In genomic region chr7:6106140-6106904, GRCh38 we compare ENCODE assay signal across 1 cellular context.
TF ChIP-seq lines count a peak whose summit lies in the region.

No MANE protein-coding gene starts in this region.

TF ChIP-seq in HepG2, 621 proteins besides CTCF, POLR2A, EP300 and RAD21 (continued from another document and continues in another):
- TF ChIP-seq, protein P1, sequence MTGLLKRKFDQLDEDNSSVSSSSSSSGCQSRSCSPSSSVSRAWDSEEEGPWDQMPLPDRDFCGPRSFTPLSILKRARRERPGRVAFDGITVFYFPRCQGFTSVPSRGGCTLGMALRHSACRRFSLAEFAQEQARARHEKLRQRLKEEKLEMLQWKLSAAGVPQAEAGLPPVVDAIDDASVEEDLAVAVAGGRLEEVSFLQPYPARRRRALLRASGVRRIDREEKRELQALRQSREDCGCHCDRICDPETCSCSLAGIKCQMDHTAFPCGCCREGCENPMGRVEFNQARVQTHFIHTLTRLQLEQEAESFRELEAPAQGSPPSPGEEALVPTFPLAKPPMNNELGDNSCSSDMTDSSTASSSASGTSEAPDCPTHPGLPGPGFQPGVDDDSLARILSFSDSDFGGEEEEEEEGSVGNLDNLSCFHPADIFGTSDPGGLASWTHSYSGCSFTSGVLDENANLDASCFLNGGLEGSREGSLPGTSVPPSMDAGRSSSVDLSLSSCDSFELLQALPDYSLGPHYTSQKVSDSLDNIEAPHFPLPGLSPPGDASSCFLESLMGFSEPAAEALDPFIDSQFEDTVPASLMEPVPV (CRISPR knock-in tag; IDR thresholded peaks at IDR 0.05): no peak
- TF ChIP-seq POLR2G (IDR thresholded peaks at IDR 0.05; ENCODE audit: low read depth, low read length) (no peak), TERF1 (CRISPR knock-in tag; IDR thresholded peaks at IDR 0.05) (no peak), PHF21A (CRISPR knock-in tag; IDR thresholded peaks at IDR 0.05) (no peak), ZNF207 (IDR thresholded peaks at IDR 0.05; ENCODE audit: borderline replicate concordance) (no peak), SALL1 (CRISPR knock-in tag; IDR thresholded peaks at IDR 0.05) (peak; percentile 25; the same call in 1 of the 2 replicates), SMAD3 (CRISPR knock-in tag; IDR thresholded peaks at IDR 0.05) (peak; percentile 59; the same call in 1 of the 2 replicates), JDP2 (CRISPR knock-in tag; IDR thresholded peaks at IDR 0.05; ENCODE audit: borderline replicate concordance) (no peak), DDIT3 (CRISPR knock-in tag; IDR thresholded peaks at IDR 0.05) (no peak), ZNF510 (CRISPR knock-in tag; IDR thresholded peaks at IDR 0.05; ENCODE audit: low read depth) (no peak), NRL (CRISPR knock-in tag; IDR thresholded peaks at IDR 0.05; ENCODE audit: borderline replicate concordance) (no peak), SPEN (CRISPR knock-in tag; IDR thresholded peaks at IDR 0.05; ENCODE audit: low read depth) (no peak), PRPF4 (IDR thresholded peaks at IDR 0.05; ENCODE audit: low read depth, low read length, poor library complexity, severe bottlenecking) (no peak), ATF5 (CRISPR knock-in tag; IDR thresholded peaks at IDR 0.05; ENCODE audit: low read depth) (no peak), ZNF337 (CRISPR knock-in tag; IDR thresholded peaks at IDR 0.05; ENCODE audit: borderline replicate concordance, low read depth) (no peak), ZNF556 (CRISPR knock-in tag; IDR thresholded peaks at IDR 0.05; ENCODE audit: borderline replicate concordance) (no peak), ZNF280B (CRISPR knock-in tag; IDR thresholded peaks at IDR 0.05; ENCODE audit: borderline replicate concordance) (no peak), ZNF501 (CRISPR knock-in tag; IDR thresholded peaks at IDR 0.05) (no peak), THYN1 (CRISPR knock-in tag; IDR thresholded peaks at IDR 0.05; ENCODE audit: borderline replicate concordance, low read depth) (no peak), CENPT (CRISPR knock-in tag; IDR thresholded peaks at IDR 0.05; ENCODE audit: low read depth) (no peak), ZSCAN12 (CRISPR knock-in tag; IDR thresholded peaks at IDR 0.05) (no peak), TEAD2 (CRISPR knock-in tag; IDR thresholded peaks at IDR 0.05) (no peak), ZNF766 (CRISPR knock-in tag; IDR thresholded peaks at IDR 0.05; ENCODE audit: borderline replicate concordance) (no peak), ZNF407 (CRISPR knock-in tag; IDR thresholded peaks at IDR 0.05; ENCODE audit: not compliant biosample characterization) (no peak), DNMT3B (CRISPR knock-in tag; conservative IDR thresholded peaks at IDR 0.05) (no peak), ZNF224 (CRISPR knock-in tag; IDR thresholded peaks at IDR 0.05) (no peak), ZNF362 (CRISPR knock-in tag; IDR thresholded peaks at IDR 0.05; ENCODE audit: borderline replicate concordance) (peak; percentile 95), ZNF703 (CRISPR knock-in tag; IDR thresholded peaks at IDR 0.05; ENCODE audit: borderline replicate concordance) (no peak), JUNB (CRISPR knock-in tag; IDR thresholded peaks at IDR 0.05; ENCODE audit: borderline replicate concordance) (no peak), XBP1 (CRISPR knock-in tag; IDR thresholded peaks at IDR 0.05) (no peak), RBAK (CRISPR knock-in tag; IDR thresholded peaks at IDR 0.05) (no peak), MTF1 (CRISPR knock-in tag; IDR thresholded peaks at IDR 0.05) (no peak), HOXA9 (CRISPR knock-in tag; IDR thresholded peaks at IDR 0.05; ENCODE audit: borderline replicate concordance) (no peak)
- TF ChIP-seq, protein P2, sequence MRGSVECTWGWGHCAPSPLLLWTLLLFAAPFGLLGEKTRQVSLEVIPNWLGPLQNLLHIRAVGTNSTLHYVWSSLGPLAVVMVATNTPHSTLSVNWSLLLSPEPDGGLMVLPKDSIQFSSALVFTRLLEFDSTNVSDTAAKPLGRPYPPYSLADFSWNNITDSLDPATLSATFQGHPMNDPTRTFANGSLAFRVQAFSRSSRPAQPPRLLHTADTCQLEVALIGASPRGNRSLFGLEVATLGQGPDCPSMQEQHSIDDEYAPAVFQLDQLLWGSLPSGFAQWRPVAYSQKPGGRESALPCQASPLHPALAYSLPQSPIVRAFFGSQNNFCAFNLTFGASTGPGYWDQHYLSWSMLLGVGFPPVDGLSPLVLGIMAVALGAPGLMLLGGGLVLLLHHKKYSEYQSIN (CRISPR knock-in tag; IDR thresholded peaks at IDR 0.05; ENCODE audit: borderline replicate concordance): no peak
- TF ChIP-seq, protein P3, sequence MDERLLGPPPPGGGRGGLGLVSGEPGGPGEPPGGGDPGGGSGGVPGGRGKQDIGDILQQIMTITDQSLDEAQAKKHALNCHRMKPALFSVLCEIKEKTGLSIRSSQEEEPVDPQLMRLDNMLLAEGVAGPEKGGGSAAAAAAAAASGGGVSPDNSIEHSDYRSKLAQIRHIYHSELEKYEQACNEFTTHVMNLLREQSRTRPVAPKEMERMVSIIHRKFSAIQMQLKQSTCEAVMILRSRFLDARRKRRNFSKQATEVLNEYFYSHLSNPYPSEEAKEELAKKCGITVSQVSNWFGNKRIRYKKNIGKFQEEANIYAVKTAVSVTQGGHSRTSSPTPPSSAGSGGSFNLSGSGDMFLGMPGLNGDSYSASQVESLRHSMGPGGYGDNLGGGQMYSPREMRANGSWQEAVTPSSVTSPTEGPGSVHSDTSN (CRISPR knock-in tag; IDR thresholded peaks at IDR 0.05): no peak
- TF ChIP-seq, protein P4, sequence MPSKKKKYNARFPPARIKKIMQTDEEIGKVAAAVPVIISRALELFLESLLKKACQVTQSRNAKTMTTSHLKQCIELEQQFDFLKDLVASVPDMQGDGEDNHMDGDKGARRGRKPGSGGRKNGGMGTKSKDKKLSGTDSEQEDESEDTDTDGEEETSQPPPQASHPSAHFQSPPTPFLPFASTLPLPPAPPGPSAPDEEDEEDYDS (CRISPR knock-in tag; IDR thresholded peaks at IDR 0.05): 0 out of 2 replicates have a peak, but pooled peaks have one; percentile 11
- TF ChIP-seq, protein P5, sequence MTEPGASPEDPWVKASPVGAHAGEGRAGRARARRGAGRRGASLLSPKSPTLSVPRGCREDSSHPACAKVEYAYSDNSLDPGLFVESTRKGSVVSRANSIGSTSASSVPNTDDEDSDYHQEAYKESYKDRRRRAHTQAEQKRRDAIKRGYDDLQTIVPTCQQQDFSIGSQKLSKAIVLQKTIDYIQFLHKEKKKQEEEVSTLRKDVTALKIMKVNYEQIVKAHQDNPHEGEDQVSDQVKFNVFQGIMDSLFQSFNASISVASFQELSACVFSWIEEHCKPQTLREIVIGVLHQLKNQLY (CRISPR knock-in tag; IDR thresholded peaks at IDR 0.05): no peak
- TF ChIP-seq, protein P6, sequence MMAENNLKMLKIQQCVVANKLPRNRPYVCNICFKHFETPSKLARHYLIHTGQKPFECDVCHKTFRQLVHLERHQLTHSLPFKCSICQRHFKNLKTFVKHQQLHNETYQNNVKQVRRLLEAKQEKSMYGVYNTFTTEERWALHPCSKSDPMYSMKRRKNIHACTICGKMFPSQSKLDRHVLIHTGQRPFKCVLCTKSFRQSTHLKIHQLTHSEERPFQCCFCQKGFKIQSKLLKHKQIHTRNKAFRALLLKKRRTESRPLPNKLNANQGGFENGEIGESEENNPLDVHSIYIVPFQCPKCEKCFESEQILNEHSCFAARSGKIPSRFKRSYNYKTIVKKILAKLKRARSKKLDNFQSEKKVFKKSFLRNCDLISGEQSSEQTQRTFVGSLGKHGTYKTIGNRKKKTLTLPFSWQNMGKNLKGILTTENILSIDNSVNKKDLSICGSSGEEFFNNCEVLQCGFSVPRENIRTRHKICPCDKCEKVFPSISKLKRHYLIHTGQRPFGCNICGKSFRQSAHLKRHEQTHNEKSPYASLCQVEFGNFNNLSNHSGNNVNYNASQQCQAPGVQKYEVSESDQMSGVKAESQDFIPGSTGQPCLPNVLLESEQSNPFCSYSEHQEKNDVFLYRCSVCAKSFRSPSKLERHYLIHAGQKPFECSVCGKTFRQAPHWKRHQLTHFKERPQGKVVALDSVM (CRISPR knock-in tag; IDR thresholded peaks at IDR 0.05): peak; percentile 100
